Comparison of ENCODE assay signal across 15 cellular contexts in the genomic region with DNA sequence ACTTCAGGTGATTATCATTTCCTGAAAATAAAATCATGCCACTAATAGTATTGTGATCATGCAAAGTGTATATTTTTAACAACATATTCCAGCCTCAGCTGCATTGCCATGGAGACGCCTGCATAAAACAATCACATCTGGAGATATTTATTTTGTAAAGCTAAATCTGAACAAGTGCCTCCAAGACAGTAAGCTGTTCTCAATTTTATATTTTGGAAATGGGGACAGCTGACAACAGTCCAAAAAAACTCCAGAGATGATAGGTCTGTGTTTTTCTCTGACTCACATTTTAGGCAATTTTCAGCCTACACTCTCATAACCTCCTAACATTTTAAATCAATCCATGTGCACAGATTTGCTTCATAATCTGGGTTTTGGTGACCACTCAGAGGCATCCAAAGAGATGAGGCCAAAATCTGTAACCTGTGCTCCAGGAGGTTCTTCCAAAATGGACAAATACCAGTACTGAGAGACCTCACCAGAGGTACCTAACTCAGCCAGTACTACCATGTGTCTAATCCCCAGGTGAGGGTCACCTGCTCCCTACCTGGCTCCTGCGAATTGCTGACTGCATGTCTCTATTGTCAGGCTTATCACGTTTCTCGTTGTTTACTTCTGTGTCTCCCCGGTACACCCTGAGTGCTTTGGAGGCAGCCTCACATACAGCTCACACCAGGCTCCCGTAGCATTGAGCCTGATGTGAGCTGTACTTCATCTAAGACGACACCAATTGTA.
DNase-seq lines count a peak whose midpoint lies in the region; ATAC-seq and TF ChIP-seq lines count a peak whose summit lies in the region.
"Had no signal": no experiment of that assay in that cellular context is flagged by ENCODE, and none has a peak within 500 bp of the region (broad histone marks: within the 10 kb centered on the region; RNA-seq: fewer than 3 reads in every experiment).

No MANE protein-coding gene starts in this region.

- ATAC-seq in psoas muscle (no peak), HG02623 (IDR thresholded peaks at IDR 0.05; ENCODE audit: unreplicated experiment) (no peak)
- ATAC-seq: activated CD4-positive, alpha-beta T cell treated with anti-CD3 and anti-CD28 coated beads for 36 hours had no signal

- peaks cover 18% of the 10 kb centered on the region for H3F3A ChIP-seq in SK-N-SH (replicated peaks; ENCODE audit: insufficient read depth)

- H3K4me1 ChIP-seq in SK-N-SH (ENCODE audit: control insufficient read depth in 1 of 2, insufficient read depth in 2 of 2, low read depth in 1 of 2, low read length in 1 of 2) (peaks cover 22 to 28% of the 10 kb centered on the region in 2 experiments; a peak in 3 of 4 replicates), psoas muscle (peaks cover 18% of the 10 kb centered on the region)
- H3K4me1 ChIP-seq: BE2C had no signal

- H4K20me1 ChIP-seq in SK-N-SH (ENCODE audit: insufficient read depth) = no peaks in the 10 kb centered on the region

- TF ChIP-seq EP300 in SK-N-SH (IDR thresholded peaks at IDR 0.05; ENCODE audit: borderline replicate concordance in 1 of 2, low read depth in 1 of 2, low read length in 1 of 2) = no peak

- H3K36me3 ChIP-seq in SK-N-SH (replicated peaks in 1 of 2; ENCODE audit: control insufficient read depth in 1 of 2, insufficient read depth in 2 of 2, low read length in 1 of 2) = no peaks in the 10 kb centered on the region
- peaks cover 0 to 3% of the 10 kb centered on the region in 2 donors for H3K36me3 ChIP-seq in psoas muscle (ENCODE audit: insufficient read depth in 1 of 2, low read depth in 1 of 2)
- H3K36me3 ChIP-seq: BE2C had no signal

- DNase-seq in AG09319 (ENCODE audit: extremely low read depth, low read depth) (peak; percentile 92), SK-N-SH (no peak), fibroblast of villous mesenchyme (ENCODE audit: low read depth) (peak; percentile 68), psoas muscle (no peak), cerebellar cortex (ENCODE audit: low spot score) (no peak), MV-4-11 (lab: John Stamatoyannopoulos, UW) (no peak), NCI-H345 (lab: John Stamatoyannopoulos, UW) (no peak)
- DNase-seq: activated CD4-positive, alpha-beta T cell treated with anti-CD3 and anti-CD28 coated beads for 36 hours; BE2C; DMS79; NCI-H1048; stimulated activated CD4-positive, alpha-beta T cell treated with anti-CD3 and anti-CD28 coated beads, Interleukin-12 subunit alpha, Interleukin-12 subunit beta, amount 100 ng/mL, for 4 hours; T-helper 1 cell had no signal

- CTCF ChIA-PET in SK-N-SH (lab: Yijun Ruan, JAX) = interaction anchor here (0.9 to 2.6 kb wide), 4 partner anchors 8 to 167 kb away, joined by 3 to 10 read pairs (median 4); no protein-coding TSS in a partner anchor

- H3K4me2 ChIP-seq in SK-N-SH = 0 out of 2 replicates have a peak overlapping the region, but pooled peaks have one; percentile 8

- TF ChIP-seq CTCF in AG09319 (IDR thresholded peaks at IDR 0.05; ENCODE audit: low read depth, low read length) (no peak), SK-N-SH (IDR thresholded peaks at IDR 0.05) (no peak), fibroblast of villous mesenchyme (IDR thresholded peaks at IDR 0.05; ENCODE audit: insufficient read depth, low read depth, low read length) (no peak), psoas muscle (IDR thresholded peaks at IDR 0.05) (no peak)

- no peaks in the 10 kb centered on the region for H3K9me3 ChIP-seq in SK-N-SH
- H3K9me3 ChIP-seq in psoas muscle = no peaks in the 10 kb centered on the region
- H3K9me3 ChIP-seq: BE2C, tibial nerve had no signal

- no peaks in the 10 kb centered on the region for H3K9me2 ChIP-seq in SK-N-SH

- TF ChIP-seq RAD21 in SK-N-SH (IDR thresholded peaks at IDR 0.05; ENCODE audit: low read length) = no peak

- no peaks in the 10 kb centered on the region for H3K27me3 ChIP-seq in SK-N-SH (ENCODE audit: insufficient read depth)
- H3K27me3 ChIP-seq in psoas muscle (ENCODE audit: insufficient read depth in 3 of 3, low read length in 2 of 3) = peaks cover 0 to 7% (median 1%) of the 10 kb centered on the region in 3 donors
- H3K27me3 ChIP-seq: BE2C, tibial nerve had no signal

- H2AFZ ChIP-seq in SK-N-SH (ENCODE audit: low read depth) = no peak overlapping the region

- H3K27ac ChIP-seq in SK-N-SH (ENCODE audit: low read depth in 2 of 2, low read length in 1 of 2) = peak overlapping the region; percentile 45 to 69; a peak in 3 of 4 replicates
- H3K27ac ChIP-seq in psoas muscle = peak overlapping the region; percentile 27

- H3K4me3 ChIP-seq in SK-N-SH (ENCODE audit: low read depth in 2 of 2, low read length in 1 of 2) (no peak overlapping the region), fibroblast of villous mesenchyme (ENCODE audit: low read depth, low read length) (no peak overlapping the region), psoas muscle (no peak overlapping the region)
- H3K4me3 ChIP-seq: tibial nerve had no signal

- POLR2A ChIA-PET in SK-N-SH (lab: Yijun Ruan, JAX) = no interaction called here

- H3K79me2 ChIP-seq in SK-N-SH (ENCODE audit: insufficient read depth) = peaks cover 57% of the 10 kb centered on the region

- intact Hi-C loops in psoas muscle (cut with DNase I) = no loop called here

- no peak overlapping the region for H3K9ac ChIP-seq in SK-N-SH

- WGBS in SK-N-SH (ENCODE audit: low lambda C conversion rate) = 97% methylated on average over 7 of the region's 7 CpGs
- 73 to 74% (median 73%) methylated on average over 7 of the region's 7 CpGs for WGBS in psoas muscle, 3 donors

TF ChIP-seq in SK-N-SH, 30 proteins besides CTCF, POLR2A, EP300 and RAD21:
- TF ChIP-seq POLR2AphosphoS5 (IDR thresholded peaks at IDR 0.05; ENCODE audit: low read depth, low read length) (no peak), TCF12 (IDR thresholded peaks at IDR 0.05) (peak; percentile 31; the same call in 1 of the 2 replicates)
TF ChIP-seq in SK-N-SH: peak in this region for 1.

Comparison
In these comparisons a context has a peak if more than half of its experiments do, and no peak if none do; other contexts are left out.
1. DNase-seq: peak in AG09319 (single experiment) and fibroblast of villous mesenchyme (single experiment); none in SK-N-SH (single experiment), psoas muscle (0 of 2), cerebellar cortex (single experiment), MV-4-11 (single experiment) and NCI-H345 (single experiment).